In genomic region chr3:14397940-14398800, GRCh38 we compare ENCODE assay signal across 1 cellular context.
TF ChIP-seq lines count a peak whose summit lies in the region.

No MANE protein-coding gene starts in this region.

TF ChIP-seq in K562, 482 proteins besides CTCF, POLR2A, EP300 and RAD21:
- TF ChIP-seq FIP1L1 (IDR thresholded peaks at IDR 0.05; ENCODE audit: low read depth, low read length, poor library complexity, severe bottlenecking): no peak
- no peak for TF ChIP-seq XRCC3 (IDR thresholded peaks at IDR 0.05)
- no peak for TF ChIP-seq ZNF668 (CRISPR knock-in tag; IDR thresholded peaks at IDR 0.05)
- no peak for TF ChIP-seq ZNF263 (CRISPR knock-in tag; IDR thresholded peaks at IDR 0.05; ENCODE audit: borderline replicate concordance)
- TF ChIP-seq ZNF76 (CRISPR knock-in tag; IDR thresholded peaks at IDR 0.05; ENCODE audit: borderline replicate concordance): no peak
- peak; percentile 79 for TF ChIP-seq ZFP36 (IDR thresholded peaks at IDR 0.05; ENCODE audit: low read depth, low read length, partially characterized antibody)
- TF ChIP-seq KDM1A (IDR thresholded peaks at IDR 0.05): peak; percentile 14 to 38; a peak in 3 of 4 replicates
- TF ChIP-seq BCOR (IDR thresholded peaks at IDR 0.05): peak; percentile 72
- no peak for TF ChIP-seq SIX5 (IDR thresholded peaks at IDR 0.05; ENCODE audit: borderline replicate concordance in 1 of 2, insufficient read depth in 1 of 2, low read depth in 1 of 2, low read length in 2 of 2)
- TF ChIP-seq ZBTB9 (CRISPR knock-in tag; IDR thresholded peaks at IDR 0.05): no peak
- TF ChIP-seq FOXP4 (CRISPR knock-in tag; IDR thresholded peaks at IDR 0.05; ENCODE audit: borderline replicate concordance): 0 out of 2 replicates have a peak, but pooled peaks have one; percentile 31
- TF ChIP-seq RCOR1 (IDR thresholded peaks at IDR 0.05; ENCODE audit: borderline replicate concordance in 1 of 2, low read depth in 2 of 2, low read length in 2 of 2): peak in 1 of 2 experiments; percentile 38; a peak in 1 of 4 replicates
